In the genomic region with DNA sequence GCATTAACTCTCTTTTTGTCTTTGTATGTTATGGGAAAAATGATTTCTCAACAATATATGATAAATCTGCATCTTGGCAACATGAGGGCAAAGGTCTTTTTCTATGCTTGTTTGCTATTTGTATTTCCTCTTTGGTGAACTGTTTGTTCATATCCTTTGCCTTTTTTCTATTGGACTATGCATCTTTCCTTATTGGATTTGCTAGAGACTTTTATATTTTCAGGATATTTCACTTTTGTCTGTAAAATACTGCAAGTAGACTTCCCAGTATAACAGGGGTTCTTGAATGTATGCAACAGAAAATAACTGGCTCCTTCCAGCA, we compare ENCODE assay signal across 2 cellular contexts.
TF ChIP-seq lines count a peak whose summit lies in the region.

No MANE protein-coding gene starts in this region.

TF ChIP-seq in SK-N-SH, 30 proteins besides CTCF, POLR2A, EP300 and RAD21:
- TF ChIP-seq NRF1 (IDR thresholded peaks at IDR 0.05; ENCODE audit: low read depth, low read length) (no peak), JUND (IDR thresholded peaks at IDR 0.05) (no peak), GABPA (IDR thresholded peaks at IDR 0.05; ENCODE audit: low read depth) (no peak), FOSL2 (IDR thresholded peaks at IDR 0.05; ENCODE audit: borderline replicate concordance, low read depth) (no peak), MXI1 (IDR thresholded peaks at IDR 0.05; ENCODE audit: low read depth, low read length) (no peak), FOXJ3 (CRISPR knock-in tag; IDR thresholded peaks at IDR 0.05) (no peak), RXRA (IDR thresholded peaks at IDR 0.05; ENCODE audit: borderline replicate concordance, low read depth) (no peak), SIN3A (IDR thresholded peaks at IDR 0.05; ENCODE audit: borderline replicate concordance, low read depth, low read length) (no peak), RFX5 (IDR thresholded peaks at IDR 0.05; ENCODE audit: low read length) (no peak), RCOR1 (IDR thresholded peaks at IDR 0.05; ENCODE audit: low read length) (no peak), TEAD4 (IDR thresholded peaks at IDR 0.05; ENCODE audit: borderline replicate concordance, insufficient read depth) (no peak), MEF2A (IDR thresholded peaks at IDR 0.05; ENCODE audit: borderline replicate concordance, low read depth) (no peak), POLR2AphosphoS5 (IDR thresholded peaks at IDR 0.05; ENCODE audit: low read depth, low read length) (no peak)
- TF ChIP-seq, protein P1, sequence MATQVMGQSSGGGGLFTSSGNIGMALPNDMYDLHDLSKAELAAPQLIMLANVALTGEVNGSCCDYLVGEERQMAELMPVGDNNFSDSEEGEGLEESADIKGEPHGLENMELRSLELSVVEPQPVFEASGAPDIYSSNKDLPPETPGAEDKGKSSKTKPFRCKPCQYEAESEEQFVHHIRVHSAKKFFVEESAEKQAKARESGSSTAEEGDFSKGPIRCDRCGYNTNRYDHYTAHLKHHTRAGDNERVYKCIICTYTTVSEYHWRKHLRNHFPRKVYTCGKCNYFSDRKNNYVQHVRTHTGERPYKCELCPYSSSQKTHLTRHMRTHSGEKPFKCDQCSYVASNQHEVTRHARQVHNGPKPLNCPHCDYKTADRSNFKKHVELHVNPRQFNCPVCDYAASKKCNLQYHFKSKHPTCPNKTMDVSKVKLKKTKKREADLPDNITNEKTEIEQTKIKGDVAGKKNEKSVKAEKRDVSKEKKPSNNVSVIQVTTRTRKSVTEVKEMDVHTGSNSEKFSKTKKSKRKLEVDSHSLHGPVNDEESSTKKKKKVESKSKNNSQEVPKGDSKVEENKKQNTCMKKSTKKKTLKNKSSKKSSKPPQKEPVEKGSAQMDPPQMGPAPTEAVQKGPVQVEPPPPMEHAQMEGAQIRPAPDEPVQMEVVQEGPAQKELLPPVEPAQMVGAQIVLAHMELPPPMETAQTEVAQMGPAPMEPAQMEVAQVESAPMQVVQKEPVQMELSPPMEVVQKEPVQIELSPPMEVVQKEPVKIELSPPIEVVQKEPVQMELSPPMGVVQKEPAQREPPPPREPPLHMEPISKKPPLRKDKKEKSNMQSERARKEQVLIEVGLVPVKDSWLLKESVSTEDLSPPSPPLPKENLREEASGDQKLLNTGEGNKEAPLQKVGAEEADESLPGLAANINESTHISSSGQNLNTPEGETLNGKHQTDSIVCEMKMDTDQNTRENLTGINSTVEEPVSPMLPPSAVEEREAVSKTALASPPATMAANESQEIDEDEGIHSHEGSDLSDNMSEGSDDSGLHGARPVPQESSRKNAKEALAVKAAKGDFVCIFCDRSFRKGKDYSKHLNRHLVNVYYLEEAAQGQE (IDR thresholded peaks at IDR 0.05; ENCODE audit: low read depth, low read length) = no peak
- TF ChIP-seq, protein P2, sequence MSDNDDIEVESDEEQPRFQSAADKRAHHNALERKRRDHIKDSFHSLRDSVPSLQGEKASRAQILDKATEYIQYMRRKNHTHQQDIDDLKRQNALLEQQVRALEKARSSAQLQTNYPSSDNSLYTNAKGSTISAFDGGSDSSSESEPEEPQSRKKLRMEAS (IDR thresholded peaks at IDR 0.05; ENCODE audit: low read depth) = no peak

TF ChIP-seq in SK-N-SH treated with all-trans-retinoic acid at 6 μM for 48 hours, 23 proteins besides CTCF, POLR2A, EP300 and RAD21:
- TF ChIP-seq PPARA (CRISPR knock-in tag; IDR thresholded peaks at IDR 0.05; ENCODE audit: borderline replicate concordance) = no peak
- TF ChIP-seq ISL1 (CRISPR knock-in tag; IDR thresholded peaks at IDR 0.05) = no peak
- TF ChIP-seq GLIS3 (CRISPR knock-in tag; IDR thresholded peaks at IDR 0.05) = no peak
- TF ChIP-seq, protein P3, sequence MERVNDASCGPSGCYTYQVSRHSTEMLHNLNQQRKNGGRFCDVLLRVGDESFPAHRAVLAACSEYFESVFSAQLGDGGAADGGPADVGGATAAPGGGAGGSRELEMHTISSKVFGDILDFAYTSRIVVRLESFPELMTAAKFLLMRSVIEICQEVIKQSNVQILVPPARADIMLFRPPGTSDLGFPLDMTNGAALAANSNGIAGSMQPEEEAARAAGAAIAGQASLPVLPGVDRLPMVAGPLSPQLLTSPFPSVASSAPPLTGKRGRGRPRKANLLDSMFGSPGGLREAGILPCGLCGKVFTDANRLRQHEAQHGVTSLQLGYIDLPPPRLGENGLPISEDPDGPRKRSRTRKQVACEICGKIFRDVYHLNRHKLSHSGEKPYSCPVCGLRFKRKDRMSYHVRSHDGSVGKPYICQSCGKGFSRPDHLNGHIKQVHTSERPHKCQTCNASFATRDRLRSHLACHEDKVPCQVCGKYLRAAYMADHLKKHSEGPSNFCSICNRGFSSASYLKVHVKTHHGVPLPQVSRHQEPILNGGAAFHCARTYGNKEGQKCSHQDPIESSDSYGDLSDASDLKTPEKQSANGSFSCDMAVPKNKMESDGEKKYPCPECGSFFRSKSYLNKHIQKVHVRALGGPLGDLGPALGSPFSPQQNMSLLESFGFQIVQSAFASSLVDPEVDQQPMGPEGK (CRISPR knock-in tag; IDR thresholded peaks at IDR 0.05; ENCODE audit: borderline replicate concordance) = no peak
- TF ChIP-seq TOX (CRISPR knock-in tag; IDR thresholded peaks at IDR 0.05; ENCODE audit: borderline replicate concordance) = no peak
- no peak for TF ChIP-seq ZFP3 (CRISPR knock-in tag; IDR thresholded peaks at IDR 0.05)
- TF ChIP-seq ZNF8 (CRISPR knock-in tag; IDR thresholded peaks at IDR 0.05) = no peak
- TF ChIP-seq ZFP30 (CRISPR knock-in tag; IDR thresholded peaks at IDR 0.05) = no peak
- TF ChIP-seq BACH2 (CRISPR knock-in tag; IDR thresholded peaks at IDR 0.05; ENCODE audit: borderline replicate concordance) = no peak
- no peak for TF ChIP-seq ZNF565 (CRISPR knock-in tag; conservative IDR thresholded peaks at IDR 0.05; ENCODE audit: low read depth)
- no peak for TF ChIP-seq ZNF70 (CRISPR knock-in tag; IDR thresholded peaks at IDR 0.05)
- no peak for TF ChIP-seq ZC3H10 (CRISPR knock-in tag; IDR thresholded peaks at IDR 0.05)
- TF ChIP-seq, protein P4, sequence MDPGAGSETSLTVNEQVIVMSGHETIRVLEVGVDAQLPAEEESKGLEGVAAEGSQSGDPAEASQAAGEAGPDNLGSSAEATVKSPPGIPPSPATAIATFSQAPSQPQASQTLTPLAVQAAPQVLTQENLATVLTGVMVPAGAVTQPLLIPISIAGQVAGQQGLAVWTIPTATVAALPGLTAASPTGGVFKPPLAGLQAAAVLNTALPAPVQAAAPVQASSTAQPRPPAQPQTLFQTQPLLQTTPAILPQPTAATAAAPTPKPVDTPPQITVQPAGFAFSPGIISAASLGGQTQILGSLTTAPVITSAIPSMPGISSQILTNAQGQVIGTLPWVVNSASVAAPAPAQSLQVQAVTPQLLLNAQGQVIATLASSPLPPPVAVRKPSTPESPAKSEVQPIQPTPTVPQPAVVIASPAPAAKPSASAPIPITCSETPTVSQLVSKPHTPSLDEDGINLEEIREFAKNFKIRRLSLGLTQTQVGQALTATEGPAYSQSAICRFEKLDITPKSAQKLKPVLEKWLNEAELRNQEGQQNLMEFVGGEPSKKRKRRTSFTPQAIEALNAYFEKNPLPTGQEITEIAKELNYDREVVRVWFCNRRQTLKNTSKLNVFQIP (CRISPR knock-in tag; IDR thresholded peaks at IDR 0.05; ENCODE audit: borderline replicate concordance, low read depth) = no peak
- no peak for TF ChIP-seq SNAI2 (CRISPR knock-in tag; IDR thresholded peaks at IDR 0.05)
- TF ChIP-seq, protein P5, sequence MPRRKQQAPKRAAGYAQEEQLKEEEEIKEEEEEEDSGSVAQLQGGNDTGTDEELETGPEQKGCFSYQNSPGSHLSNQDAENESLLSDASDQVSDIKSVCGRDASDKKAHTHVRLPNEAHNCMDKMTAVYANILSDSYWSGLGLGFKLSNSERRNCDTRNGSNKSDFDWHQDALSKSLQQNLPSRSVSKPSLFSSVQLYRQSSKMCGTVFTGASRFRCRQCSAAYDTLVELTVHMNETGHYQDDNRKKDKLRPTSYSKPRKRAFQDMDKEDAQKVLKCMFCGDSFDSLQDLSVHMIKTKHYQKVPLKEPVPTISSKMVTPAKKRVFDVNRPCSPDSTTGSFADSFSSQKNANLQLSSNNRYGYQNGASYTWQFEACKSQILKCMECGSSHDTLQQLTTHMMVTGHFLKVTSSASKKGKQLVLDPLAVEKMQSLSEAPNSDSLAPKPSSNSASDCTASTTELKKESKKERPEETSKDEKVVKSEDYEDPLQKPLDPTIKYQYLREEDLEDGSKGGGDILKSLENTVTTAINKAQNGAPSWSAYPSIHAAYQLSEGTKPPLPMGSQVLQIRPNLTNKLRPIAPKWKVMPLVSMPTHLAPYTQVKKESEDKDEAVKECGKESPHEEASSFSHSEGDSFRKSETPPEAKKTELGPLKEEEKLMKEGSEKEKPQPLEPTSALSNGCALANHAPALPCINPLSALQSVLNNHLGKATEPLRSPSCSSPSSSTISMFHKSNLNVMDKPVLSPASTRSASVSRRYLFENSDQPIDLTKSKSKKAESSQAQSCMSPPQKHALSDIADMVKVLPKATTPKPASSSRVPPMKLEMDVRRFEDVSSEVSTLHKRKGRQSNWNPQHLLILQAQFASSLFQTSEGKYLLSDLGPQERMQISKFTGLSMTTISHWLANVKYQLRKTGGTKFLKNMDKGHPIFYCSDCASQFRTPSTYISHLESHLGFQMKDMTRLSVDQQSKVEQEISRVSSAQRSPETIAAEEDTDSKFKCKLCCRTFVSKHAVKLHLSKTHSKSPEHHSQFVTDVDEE (CRISPR knock-in tag; IDR thresholded peaks at IDR 0.05) = no peak
